ENCODE assay signal across 13 cellular contexts in the genomic region with DNA sequence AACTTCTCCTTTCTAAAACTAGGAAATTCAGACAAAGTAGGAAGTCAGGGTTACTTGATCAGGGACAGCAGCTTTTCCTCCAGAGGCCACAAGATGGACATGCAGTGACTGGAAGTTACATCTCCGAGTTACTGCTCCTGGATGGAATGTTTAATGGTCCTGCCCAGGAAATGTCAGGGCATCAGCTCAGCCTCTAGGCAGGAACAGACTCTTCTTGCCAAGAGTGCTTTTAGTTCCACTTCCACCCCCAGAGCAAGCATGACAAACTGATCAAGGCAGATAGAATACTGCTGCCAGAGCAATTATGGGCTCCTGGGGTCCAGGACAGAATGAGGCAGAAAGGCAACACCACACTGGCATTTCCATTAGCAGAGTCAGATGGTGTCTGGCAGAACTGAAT.
DNase-seq lines count a peak whose midpoint lies in the region; ATAC-seq and TF ChIP-seq lines count a peak whose summit lies in the region.
"Had no signal": no experiment of that assay in that cellular context is flagged by ENCODE, and none has a peak within 500 bp of the region (broad histone marks: within the 10 kb centered on the region; RNA-seq: fewer than 3 reads in every experiment).

No MANE protein-coding gene starts in this region.

- peak overlapping the region; percentile 38; the same call in 1 of the 2 replicates for H2AFZ ChIP-seq in GM23338

- peaks cover 14 to 48% (median 36%) of the 10 kb centered on the region in 10 experiments for H3K4me1 ChIP-seq in BLaER1 treated with 17β-estradiol and CSF1 and Interleukin-3, amounts not matched to agents 10 nM and 100 nM
- no peaks in the 10 kb centered on the region for H3K4me1 ChIP-seq in GM23338 (ENCODE audit: insufficient read depth)

- H3F3A ChIP-seq in GM23338 (replicated peaks; ENCODE audit: low read depth) = no peaks in the 10 kb centered on the region

- ATAC-seq in GM23338 (no peak), SK-N-SH treated with all-trans-retinoic acid at 6 μM for 48 hours (peak; percentile 25; the same call in 1 of the 3 replicates), HG02588 (IDR thresholded peaks at IDR 0.05; ENCODE audit: unreplicated experiment) (no peak)

- H3K4me2 ChIP-seq in BLaER1 treated with 17β-estradiol and CSF1 and Interleukin-3, amounts not matched to agents 10 nM and 100 nM = peak overlapping the region; percentile 17 to 75 (median 54)
- no peak overlapping the region for H3K4me2 ChIP-seq in GM23338

- peak overlapping the region in 7 of 11 experiments; percentile 5 to 55 (median 38); a peak in 6 of 22 replicates for H3K27ac ChIP-seq in BLaER1 treated with 17β-estradiol and CSF1 and Interleukin-3, amounts not matched to agents 10 nM and 100 nM
- no peak overlapping the region for H3K27ac ChIP-seq in GM23338 (ENCODE audit: low read depth)

- H3K27me3 Mint-ChIP-seq in GM23338 (ENCODE audit: insufficient read depth, low read depth, poor library complexity) (no peaks in the 10 kb centered on the region), MCF 10A (ENCODE audit: insufficient read depth, unreplicated experiment) (no peaks in the 10 kb centered on the region)
- H3K27me3 Mint-ChIP-seq: IgD-negative memory B cell had no signal

- no peaks in the 10 kb centered on the region for H3K9me2 ChIP-seq in GM23338 (ENCODE audit: insufficient read depth)

- H3K27ac Mint-ChIP-seq in GM23338 (no peak overlapping the region), MCF 10A (ENCODE audit: low read depth, unreplicated experiment) (no peak overlapping the region)
- H3K27ac Mint-ChIP-seq: IgD-negative memory B cell had no signal

- no peak overlapping the region for H3K4me3 Mint-ChIP-seq in GM23338
- H3K4me3 Mint-ChIP-seq in MCF 10A (ENCODE audit: unreplicated experiment) = no peak overlapping the region
- H3K4me3 Mint-ChIP-seq: IgD-negative memory B cell had no signal

- CTCF ChIA-PET in MCF 10A (lab: Yijun Ruan, JAX) = interaction anchor here (0.6 kb wide), 1 partner anchor 334 kb away, joined by 3 read pairs; no protein-coding TSS in a partner anchor

- no peaks in the 10 kb centered on the region for H3K27me3 ChIP-seq in BLaER1 treated with 17β-estradiol and CSF1 and Interleukin-3, amounts not matched to agents 10 nM and 100 nM
- H3K27me3 ChIP-seq in GM23338 (ENCODE audit: insufficient read depth) = no peaks in the 10 kb centered on the region

- H3K36me3 Mint-ChIP-seq in GM23338 (ENCODE audit: low read depth) = no peaks in the 10 kb centered on the region
- no peaks in the 10 kb centered on the region for H3K36me3 Mint-ChIP-seq in MCF 10A (ENCODE audit: insufficient read depth, unreplicated experiment)
- H3K36me3 Mint-ChIP-seq: IgD-negative memory B cell had no signal

- H3K79me2 ChIP-seq in GM23338 (replicated peaks; ENCODE audit: insufficient read depth) = no peaks in the 10 kb centered on the region

- no peak overlapping the region for H3K9ac ChIP-seq in BLaER1 treated with 17β-estradiol and CSF1 and Interleukin-3, amounts not matched to agents 10 nM and 100 nM

- POLR2A ChIA-PET in MCF 10A (lab: Yijun Ruan, JAX) = no interaction called here

- intact Hi-C loops in MCF 10A (cut with micrococcal nuclease) = no loop called here

- no peaks in the 10 kb centered on the region for H3K4me1 Mint-ChIP-seq in GM23338
- H3K4me1 Mint-ChIP-seq in MCF 10A (ENCODE audit: insufficient read depth, unreplicated experiment) = peaks cover 4% of the 10 kb centered on the region
- H3K4me1 Mint-ChIP-seq: IgD-negative memory B cell had no signal

- H3K36me3 ChIP-seq in BLaER1 treated with 17β-estradiol and CSF1 and Interleukin-3, amounts not matched to agents 10 nM and 100 nM = no peaks in the 10 kb centered on the region
- no peaks in the 10 kb centered on the region for H3K36me3 ChIP-seq in GM23338 (ENCODE audit: insufficient read depth)

- no peak overlapping the region for H3K4me3 ChIP-seq in BLaER1 treated with 17β-estradiol and CSF1 and Interleukin-3, amounts not matched to agents 10 nM and 100 nM
- no peak overlapping the region for H3K4me3 ChIP-seq in GM23338

- no peaks in the 10 kb centered on the region for H3K9me3 ChIP-seq in BLaER1 treated with 17β-estradiol and CSF1 and Interleukin-3, amounts not matched to agents 10 nM and 100 nM (replicated peaks in 1 of 11)

- H4K20me1 ChIP-seq in BLaER1 treated with 17β-estradiol and CSF1 and Interleukin-3, amounts not matched to agents 10 nM and 100 nM = no peaks in the 10 kb centered on the region
- H4K20me1 ChIP-seq in GM23338 (replicated peaks; ENCODE audit: insufficient read depth) = no peaks in the 10 kb centered on the region

- H3K9me3 Mint-ChIP-seq in GM23338 (no peaks in the 10 kb centered on the region), MCF 10A (ENCODE audit: unreplicated experiment) (no peaks in the 10 kb centered on the region)

- DNase-seq in GM23338 (ENCODE audit: low spot score) (no peak), islet precursor cell (peak; percentile 70), NCI-H2227 treated with DMSO at 0.1 percent for 48 hours (lab: John Stamatoyannopoulos, UW) (no peak), MCF 10A (ENCODE audit: unreplicated experiment) (no peak)
- DNase-seq: H7, NCI-H1105, NCI-H1694 treated with DMSO at 0.1 percent for 48 hours, NCI-H446, NCI-H748 treated with DMSO at 0.1 percent for 48 hours had no signal

- no peak for TF ChIP-seq CTCF in GM23338 (conservative IDR thresholded peaks at IDR 0.05; ENCODE audit: low read depth in 2 of 2)
- no peak for TF ChIP-seq CTCF in MCF 10A (IDR thresholded peaks at IDR 0.05; ENCODE audit: unreplicated experiment)

- BruUV-seq in MCF 10A (replicated peaks; lab: Mats Ljungman, UMichigan) = no TSS peak

TF ChIP-seq in GM23338, 12 proteins besides CTCF, POLR2A, EP300 and RAD21 (continues in another document):
- no peak for TF ChIP-seq POLR2AphosphoS5 (IDR thresholded peaks at IDR 0.05; ENCODE audit: low read depth)
- TF ChIP-seq ZNF331 (CRISPR knock-in tag; IDR thresholded peaks at IDR 0.05; ENCODE audit: low read depth) = no peak
- TF ChIP-seq, protein P1, sequence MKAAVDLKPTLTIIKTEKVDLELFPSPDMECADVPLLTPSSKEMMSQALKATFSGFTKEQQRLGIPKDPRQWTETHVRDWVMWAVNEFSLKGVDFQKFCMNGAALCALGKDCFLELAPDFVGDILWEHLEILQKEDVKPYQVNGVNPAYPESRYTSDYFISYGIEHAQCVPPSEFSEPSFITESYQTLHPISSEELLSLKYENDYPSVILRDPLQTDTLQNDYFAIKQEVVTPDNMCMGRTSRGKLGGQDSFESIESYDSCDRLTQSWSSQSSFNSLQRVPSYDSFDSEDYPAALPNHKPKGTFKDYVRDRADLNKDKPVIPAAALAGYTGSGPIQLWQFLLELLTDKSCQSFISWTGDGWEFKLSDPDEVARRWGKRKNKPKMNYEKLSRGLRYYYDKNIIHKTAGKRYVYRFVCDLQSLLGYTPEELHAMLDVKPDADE (IDR thresholded peaks at IDR 0.05) = no peak

TF ChIP-seq in SK-N-SH treated with all-trans-retinoic acid at 6 μM for 48 hours, 23 proteins besides CTCF, POLR2A, EP300 and RAD21:
- no peak for TF ChIP-seq ZNF70 (CRISPR knock-in tag; IDR thresholded peaks at IDR 0.05)
- TF ChIP-seq ISL1 (CRISPR knock-in tag; IDR thresholded peaks at IDR 0.05) = peak; percentile 53
- TF ChIP-seq ZFP3 (CRISPR knock-in tag; IDR thresholded peaks at IDR 0.05) = no peak
